In the genomic region with DNA sequence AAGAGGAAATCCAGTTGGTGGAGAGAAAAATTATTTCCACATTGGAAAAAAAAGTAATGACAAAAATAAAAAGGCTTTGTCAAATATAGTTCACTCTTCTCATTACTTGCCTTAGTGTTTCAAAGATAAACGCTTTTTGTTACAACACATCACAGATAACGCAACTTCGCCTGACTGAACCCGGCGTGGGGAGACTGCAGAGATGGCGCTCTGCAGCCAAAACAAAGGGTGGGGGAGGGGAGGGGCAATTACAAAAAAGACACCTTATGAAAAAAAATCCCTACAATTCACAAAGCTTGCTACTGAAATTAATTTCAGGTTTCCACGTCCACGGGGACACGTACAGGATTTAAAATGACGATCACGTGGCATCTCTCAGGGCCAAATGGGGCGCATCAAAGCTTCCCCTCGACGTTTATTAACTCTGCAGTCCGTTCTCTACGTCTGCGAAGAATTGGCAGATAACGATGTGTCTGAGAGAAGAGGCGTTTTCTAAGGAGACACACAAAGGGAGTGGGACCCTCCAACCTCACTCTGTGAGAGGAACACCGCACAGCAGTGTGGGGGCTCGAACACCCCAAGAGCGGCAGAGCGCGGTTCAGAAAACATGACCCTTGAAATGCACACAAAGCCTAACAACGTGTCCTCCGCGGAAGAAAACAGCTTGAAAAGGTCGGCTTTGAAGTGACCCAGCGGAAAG, we compare ENCODE assay signal across 8 cellular contexts. TPM values are rescaled to one million over a fixed set of nuclear protein-coding genes. Genes with fewer than 3 reads are reported as not detected.
DNase-seq lines count a peak whose midpoint lies in the region; ATAC-seq, FAIRE-seq and TF ChIP-seq lines count a peak whose summit lies in the region.

No MANE protein-coding gene starts in this region.

- H3K4me2 ChIP-seq in mammary epithelial cell (ENCODE audit: insufficient read depth, low read depth, low read length): peak overlapping the region; percentile 100

- no peaks in the 10 kb centered on the region for H3K36me3 ChIP-seq in A673 (ENCODE audit: insufficient read depth, low read length, poor library complexity, severe bottlenecking)
- no peaks in the 10 kb centered on the region for H3K36me3 ChIP-seq in mammary epithelial cell (ENCODE audit: insufficient read depth, low read length)
- no peaks in the 10 kb centered on the region for H3K36me3 ChIP-seq in mucosa of stomach (ENCODE audit: control insufficient read depth, insufficient read depth, low read length)

- H3K27ac ChIP-seq in A673 (ENCODE audit: low read depth, low read length, poor library complexity, severe bottlenecking): peak overlapping the region; percentile 25
- H3K27ac ChIP-seq in mammary epithelial cell (ENCODE audit: insufficient read depth, low read depth, low read length): no peak overlapping the region

- H3K9me3 ChIP-seq in A673 (ENCODE audit: low read depth, low read length, poor library complexity, severe bottlenecking): no peaks in the 10 kb centered on the region
- no peaks in the 10 kb centered on the region for H3K9me3 ChIP-seq in mammary epithelial cell (replicated peaks; ENCODE audit: insufficient read depth, low read length)
- H3K9me3 ChIP-seq in mucosa of stomach (ENCODE audit: control insufficient read depth, low read length): no peaks in the 10 kb centered on the region

- CTCF ChIA-PET in A673 (lab: Charles Lee): no interaction called here
- CTCF ChIA-PET in mammary epithelial cell (lab: Charles Lee; ENCODE audit: low non-redundant PET): no interaction called here

- ATAC-seq in HG02981 (IDR thresholded peaks at IDR 0.05; ENCODE audit: unreplicated experiment) (peak; percentile 1), HG03095 (IDR thresholded peaks at IDR 0.05; ENCODE audit: unreplicated experiment) (no peak)

- 10% methylated on average over 24 of the region's 29 CpGs for WGBS in mammary epithelial cell (ENCODE audit: low coverage, missing lambda C conversion rate)

- peak overlapping the region; percentile 97 for H3K4me3 ChIP-seq in A673 (ENCODE audit: low read depth, low read length, poor library complexity, severe bottlenecking)
- peak overlapping the region; percentile 96 to 100 (median 97) for H3K4me3 ChIP-seq in mammary epithelial cell (replicated peaks in 1 of 3; ENCODE audit: insufficient read depth in 1 of 3, low read depth in 2 of 3, low read length in 3 of 3)
- H3K4me3 ChIP-seq in mucosa of stomach (ENCODE audit: low read length): peak overlapping the region; percentile 92

- H3K4me1 ChIP-seq in A673 (ENCODE audit: insufficient read depth, low read length, poor library complexity, severe bottlenecking): peaks cover 28% of the 10 kb centered on the region
- peaks cover 21% of the 10 kb centered on the region for H3K4me1 ChIP-seq in mammary epithelial cell (ENCODE audit: insufficient read depth, low read length)
- peaks cover 32% of the 10 kb centered on the region for H3K4me1 ChIP-seq in mucosa of stomach (ENCODE audit: control insufficient read depth, insufficient read depth, low read length)

- in situ Hi-C loops in mammary epithelial cell (cut with MboI; ENCODE audit: low sequenced_read_pairs in 2 of 2): no loop called here

- H2AFZ ChIP-seq in mammary epithelial cell (ENCODE audit: low read depth, low read length): peak overlapping the region; percentile 100

- peak; percentile 70 for DNase-seq in A673 (ENCODE audit: low spot score)
- no peak for DNase-seq in mammary epithelial cell
- DNase-seq in occipital lobe (lab: John Stamatoyannopoulos, UW): no peak
- no peak for DNase-seq in H54 (ENCODE audit: insufficient read length, low spot score)
- no peak for DNase-seq in HUDEP-2 (lab: John Stamatoyannopoulos, UW; ENCODE audit: unreplicated experiment in 76 of 76)

- POLR2A ChIA-PET in A673 (lab: Charles Lee; ENCODE audit: low non-redundant PET): no interaction called here

- no peaks in the 10 kb centered on the region for H3K27me3 ChIP-seq in A673 (replicated peaks; ENCODE audit: insufficient read depth, low read depth, low read length, poor library complexity)
- H3K27me3 ChIP-seq in mammary epithelial cell (ENCODE audit: insufficient read depth, low read length): no peaks in the 10 kb centered on the region
- H3K27me3 ChIP-seq in mucosa of stomach (ENCODE audit: control insufficient read depth, insufficient read depth, low read length): peaks cover 9% of the 10 kb centered on the region

- dilution Hi-C loops in mammary epithelial cell (cut with HindIII; ENCODE audit: low sequenced_read_pairs): no loop called here

- H3K9ac ChIP-seq in mammary epithelial cell (ENCODE audit: insufficient read depth, low read length) (no peak overlapping the region), mucosa of stomach (ENCODE audit: low read length) (peak overlapping the region; percentile 86)

- no peaks in the 10 kb centered on the region for H4K20me1 ChIP-seq in mammary epithelial cell (ENCODE audit: insufficient read depth, low read length)

- intact Hi-C loops in A673 (cut with micrococcal nuclease; ENCODE audit: unreplicated experiment) (loop anchor here (5.0 kb wide), 1 partner anchor 72 kb away; no protein-coding TSS in a partner anchor), mammary epithelial cell (cut with micrococcal nuclease) (loop anchor here (5.0 kb wide), 1 partner anchor 37 kb away; no protein-coding TSS in a partner anchor)

- BruUV-seq in A673 (replicated peaks; lab: Mats Ljungman, UMichigan) (no TSS peak), mammary epithelial cell (replicated peaks; lab: Mats Ljungman, UMichigan) (no TSS peak)

- FAIRE-seq in H54 (lab: Jason Lieb, UNC): no peak

- H3K79me2 ChIP-seq in mammary epithelial cell (ENCODE audit: insufficient read depth, low read length): peaks cover 33% of the 10 kb centered on the region

- TF ChIP-seq CTCF in A673 (conservative IDR thresholded peaks at IDR 0.05; ENCODE audit: low read depth, low read length) (no peak), mammary epithelial cell (conservative IDR thresholded peaks at IDR 0.05 in 1 of 2, IDR thresholded peaks at IDR 0.05 in 1 of 2; ENCODE audit: extremely low read depth in 1 of 2, insufficient read depth in 1 of 2, low read depth in 1 of 2, low read length in 2 of 2) (no peak)

- no peak for TF ChIP-seq POLR2A in H54 (IDR thresholded peaks at IDR 0.05; ENCODE audit: low read depth, low read length)

RNA-seq across cellular contexts. Expression of gene AFDN, which starts 1.5 kb away (rescaled TPM):
- total RNA-seq in A673 (2021) (107 and 114 TPM in 2 replicates), mammary epithelial cell (100 to 1,000 TPM; 117 to 129 TPM), occipital lobe (237 TPM)
- polyA plus RNA-seq in mammary epithelial cell: 29.4 TPM
- 92.8 TPM for polyA minus RNA-seq in mammary epithelial cell
